Comparison of ENCODE assay signal across 8 cellular contexts in genomic region chr3:64533565-64534317, GRCh38.
A peak's percentile ranks its signal among the peaks of the same experiment; 100 is the strongest.
DNase-seq lines count a peak whose midpoint lies in the region; ATAC-seq, FAIRE-seq and TF ChIP-seq lines count a peak whose summit lies in the region.

No MANE protein-coding gene starts in this region.

- no peak overlapping the region for H3K4me3 Mint-ChIP-seq in MCF 10A (ENCODE audit: unreplicated experiment)

- H3K4me1 ChIP-seq in keratinocyte (ENCODE audit: control insufficient read depth, extremely low read depth, insufficient read depth, low read length): no peaks in the 10 kb centered on the region

- H3K4me1 Mint-ChIP-seq in MCF 10A (ENCODE audit: insufficient read depth, unreplicated experiment): peaks cover 15% of the 10 kb centered on the region

- H3K27ac ChIP-seq in keratinocyte (ENCODE audit: control insufficient read depth, insufficient read depth, low read length): no peak overlapping the region

- no TSS peak for BruUV-seq in MCF 10A (replicated peaks; lab: Mats Ljungman, UMichigan)

- dilution Hi-C loops in keratinocyte (cut with MboI; ENCODE audit: extremely low pct_ligation_motif_present, low sequenced_read_pairs): no loop called here

- H3K4me2 ChIP-seq in keratinocyte (ENCODE audit: control insufficient read depth, extremely low read depth, insufficient read depth, low read depth, low read length): peak overlapping the region; percentile 61

- no peaks in the 10 kb centered on the region for H3K9me1 ChIP-seq in keratinocyte (ENCODE audit: control insufficient read depth, extremely low read depth, insufficient read depth, low read length)

- no peaks in the 10 kb centered on the region for H3K79me2 ChIP-seq in keratinocyte (ENCODE audit: control insufficient read depth, insufficient read depth, low read length)

- no peaks in the 10 kb centered on the region for H3K36me3 Mint-ChIP-seq in MCF 10A (ENCODE audit: insufficient read depth, unreplicated experiment)

- H3K9ac ChIP-seq in keratinocyte (ENCODE audit: control insufficient read depth, extremely low read depth, insufficient read depth, low read length): no peak overlapping the region

- no peaks in the 10 kb centered on the region for H3K27me3 ChIP-seq in keratinocyte (ENCODE audit: control insufficient read depth, extremely low read depth, insufficient read depth, low read length)

- TF ChIP-seq CTCF in AG04449 (IDR thresholded peaks at IDR 0.05; ENCODE audit: insufficient read depth, low read length, missing control alignments) (peak; percentile 95), MCF 10A (IDR thresholded peaks at IDR 0.05; ENCODE audit: unreplicated experiment) (peak; percentile 93), keratinocyte (optimal IDR thresholded peaks at IDR 0.05 in 1 of 3, IDR thresholded peaks at IDR 0.05 in 1 of 3, conservative IDR thresholded peaks at IDR 0.05 in 1 of 3; ENCODE audit: extremely low read depth in 1 of 3, insufficient read depth in 2 of 3, low read length in 3 of 3) (peak; percentile 87 to 92 (median 91))

- peak overlapping the region; percentile 64 for H2AFZ ChIP-seq in keratinocyte (ENCODE audit: control insufficient read depth, low read length)

- intact Hi-C loops in MCF 10A (cut with micrococcal nuclease): loop anchor here (1.0 to 10.0 kb wide), 9 partner anchors 155 to 1661 kb away; no protein-coding TSS in a partner anchor

- peak; percentile 14 for DNase-seq in AG04449 (ENCODE audit: low read depth, low spot score)
- DNase-seq in NCI-H1105 treated with DMSO at 0.1 percent for 48 hours (lab: John Stamatoyannopoulos, UW): peak; percentile 63
- peak; percentile 87 for DNase-seq in MCF 10A (ENCODE audit: unreplicated experiment)
- DNase-seq in keratinocyte (ENCODE audit: low read depth, low spot score): peak; percentile 26
- peak; percentile 9 to 38 for DNase-seq in stimulated activated CD4-positive, alpha-beta T cell treated with anti-CD3 and anti-CD28 coated beads, Interleukin-12 subunit alpha, Interleukin-12 subunit beta, amount 100 ng/mL, for 24 hours (ENCODE audit: low read depth in 2 of 2)

- no peak overlapping the region for H3K4me3 ChIP-seq in AG04449 (ENCODE audit: low read depth, low read length)
- H3K4me3 ChIP-seq in keratinocyte (ENCODE audit: control insufficient read depth in 2 of 3, extremely low read depth in 1 of 3, insufficient read depth in 2 of 3, low read depth in 1 of 3, low read length in 3 of 3): no peak overlapping the region

- no peaks in the 10 kb centered on the region for H3K36me3 ChIP-seq in keratinocyte (ENCODE audit: control insufficient read depth in 2 of 2, extremely low read depth in 1 of 2, insufficient read depth in 2 of 2, low read length in 2 of 2)

- no peaks in the 10 kb centered on the region for H3K9me3 Mint-ChIP-seq in MCF 10A (ENCODE audit: unreplicated experiment)

- no peaks in the 10 kb centered on the region for H4K20me1 ChIP-seq in keratinocyte (ENCODE audit: control insufficient read depth, extremely low read depth, insufficient read depth, low read length)

- FAIRE-seq in keratinocyte (lab: Jason Lieb, UNC): peak; percentile 84

- POLR2A ChIA-PET in AG04449 (lab: Yijun Ruan, JAX): no interaction called here
- POLR2A ChIA-PET in MCF 10A (lab: Yijun Ruan, JAX): interaction anchor here (0.6 to 1.7 kb wide), 2 partner anchors 153 to 644 kb away, joined by 3 to 5 read pairs; no protein-coding TSS in a partner anchor

- H3K9me3 ChIP-seq in keratinocyte (ENCODE audit: control insufficient read depth, low read depth, low read length): no peaks in the 10 kb centered on the region

- no peaks in the 10 kb centered on the region for H3K27me3 Mint-ChIP-seq in MCF 10A (ENCODE audit: insufficient read depth, unreplicated experiment)

- CTCF ChIA-PET in AG04449 (lab: Yijun Ruan, JAX): interaction anchor here (0.5 to 5.8 kb wide), 33 partner anchors 8 to 1698 kb away, joined by 3 to 94 read pairs (median 3); no protein-coding TSS in a partner anchor
- CTCF ChIA-PET in MCF 10A (lab: Yijun Ruan, JAX): interaction anchor here (0.5 to 6.9 kb wide), 87 partner anchors 9 to 1947 kb away, joined by 3 to 135 read pairs (median 4); no protein-coding TSS in a partner anchor

- no peak for TF ChIP-seq POLR2A in GM18505 (IDR thresholded peaks at IDR 0.05; ENCODE audit: borderline replicate concordance, extremely low read depth, insufficient read depth, insufficient read length)

- H3K27ac Mint-ChIP-seq in MCF 10A (ENCODE audit: low read depth, unreplicated experiment): no peak overlapping the region

- ATAC-seq in GM18505 (IDR thresholded peaks at IDR 0.05; ENCODE audit: unreplicated experiment) (peak; percentile 99), HG02852 (IDR thresholded peaks at IDR 0.05; ENCODE audit: unreplicated experiment) (peak; percentile 97), SK-N-SH treated with all-trans-retinoic acid at 6 μM for 48 hours (peak; percentile 98)

TF ChIP-seq in SK-N-SH treated with all-trans-retinoic acid at 6 μM for 48 hours, 23 proteins besides CTCF, POLR2A, EP300 and RAD21:
- no peak for TF ChIP-seq TCF4 (CRISPR knock-in tag; IDR thresholded peaks at IDR 0.05; ENCODE audit: borderline replicate concordance)
- TF ChIP-seq ZNF70 (CRISPR knock-in tag; IDR thresholded peaks at IDR 0.05): no peak
- no peak for TF ChIP-seq RARB (CRISPR knock-in tag; IDR thresholded peaks at IDR 0.05)
- no peak for TF ChIP-seq PPARA (CRISPR knock-in tag; IDR thresholded peaks at IDR 0.05; ENCODE audit: borderline replicate concordance)
- TF ChIP-seq PATZ1 (CRISPR knock-in tag; IDR thresholded peaks at IDR 0.05; ENCODE audit: borderline replicate concordance): no peak
- no peak for TF ChIP-seq ZC3H10 (CRISPR knock-in tag; IDR thresholded peaks at IDR 0.05)
- TF ChIP-seq ISL1 (CRISPR knock-in tag; IDR thresholded peaks at IDR 0.05): no peak
- no peak for TF ChIP-seq ZNF565 (CRISPR knock-in tag; conservative IDR thresholded peaks at IDR 0.05; ENCODE audit: low read depth)
TF ChIP-seq in SK-N-SH treated with all-trans-retinoic acid at 6 μM for 48 hours: peak in this region for 0.

Comparison
In these comparisons a context has a peak if more than half of its experiments do, and no peak if none do; other contexts are left out.
1. DNase-seq: peak in every context shown above with its lines; median percentile 87 in MCF 10A; 63 in NCI-H1105 treated with DMSO at 0.1 percent for 48 hours; 26 in keratinocyte; 24 in stimulated activated CD4-positive, alpha-beta T cell treated with anti-CD3 and anti-CD28 coated beads, Interleukin-12 subunit alpha, Interleukin-12 subunit beta, amount 100 ng/mL, for 24 hours; 14 in AG04449.